ENCODE assay signal across 7 cellular contexts in genomic region chr5:21559107-21559506, GRCh38.
DNase-seq lines count a peak whose midpoint lies in the region; ATAC-seq and TF ChIP-seq lines count a peak whose summit lies in the region.
"Not testable (repeated sequence)": the region's sequence is repeated elsewhere in the genome, so short reads cannot be mapped to it uniquely, and the experiment has no call there.

No MANE protein-coding gene starts in this region.

- H3K9ac ChIP-seq in mammary epithelial cell (ENCODE audit: insufficient read depth, low read length); mesendoderm (ENCODE audit: low read length): not testable (repeated sequence)

- in situ Hi-C loops in mammary epithelial cell (cut with MboI; ENCODE audit: low sequenced_read_pairs in 2 of 2), result not testable (repeated sequence)

- CTCF ChIA-PET in CD8-positive, alpha-beta T cell (lab: Charles Lee); mammary epithelial cell (lab: Charles Lee; ENCODE audit: low non-redundant PET): not testable (repeated sequence)

- not testable (repeated sequence) for H3K4me3 ChIP-seq in CD8-positive, alpha-beta T cell (ENCODE audit: low read depth, low read length); RWPE2 (ENCODE audit: severe bottlenecking); mammary epithelial cell (replicated peaks in 1 of 3; ENCODE audit: insufficient read depth in 1 of 3, low read depth in 2 of 3, low read length in 3 of 3); mesendoderm (ENCODE audit: low read length)

- not testable (repeated sequence) for H3K4me2 ChIP-seq in mammary epithelial cell (ENCODE audit: insufficient read depth, low read depth, low read length); mesendoderm (ENCODE audit: low read length)

- not testable (repeated sequence) for H3K36me3 ChIP-seq in CD8-positive, alpha-beta T cell (ENCODE audit: insufficient read depth, low read length); RWPE2 (ENCODE audit: low read depth); mammary epithelial cell (ENCODE audit: insufficient read depth, low read length); mesendoderm (ENCODE audit: control insufficient read depth, insufficient read depth, low read length)

- not testable (repeated sequence) for H2BK5ac ChIP-seq in mesendoderm (ENCODE audit: low read length)

- H3K4me3 Mint-ChIP-seq in CD8-positive, alpha-beta T cell, result not testable (repeated sequence)

- H3K56ac ChIP-seq in mesendoderm (ENCODE audit: low read length), result not testable (repeated sequence)

- ATAC-seq in CD8-positive, alpha-beta T cell, result not testable (repeated sequence)
- ATAC-seq in GM19463 (IDR thresholded peaks at IDR 0.05; ENCODE audit: unreplicated experiment), result peak; percentile 51
- ATAC-seq in RWPE2 (ENCODE audit: low read depth), result peak; percentile 83
- ATAC-seq in foreskin keratinocyte, result peak; percentile 100

- H2BK15ac ChIP-seq in mesendoderm (replicated peaks; ENCODE audit: low read depth), result not testable (repeated sequence)

- H3K4ac ChIP-seq in mesendoderm (ENCODE audit: low read depth, low read length), result not testable (repeated sequence)

- not testable (repeated sequence) for H2AFZ ChIP-seq in mammary epithelial cell (ENCODE audit: low read depth, low read length)

- H3K9me3 ChIP-seq in CD8-positive, alpha-beta T cell (ENCODE audit: low read length); RWPE2 (ENCODE audit: severe bottlenecking); mammary epithelial cell (replicated peaks; ENCODE audit: insufficient read depth, low read length): not testable (repeated sequence)

- H2AK5ac ChIP-seq in mesendoderm (ENCODE audit: low read length), result not testable (repeated sequence)

- H4K20me1 ChIP-seq in mammary epithelial cell (ENCODE audit: insufficient read depth, low read length), result not testable (repeated sequence)

- H4K8ac ChIP-seq in mesendoderm (ENCODE audit: low read depth, low read length), result not testable (repeated sequence)

- H3K23ac ChIP-seq in mesendoderm (ENCODE audit: low read length), result not testable (repeated sequence)

- dilution Hi-C loops in mammary epithelial cell (cut with HindIII; ENCODE audit: low sequenced_read_pairs), result not testable (repeated sequence)

- H3K79me2 ChIP-seq in mammary epithelial cell (ENCODE audit: insufficient read depth, low read length); mesendoderm (ENCODE audit: control insufficient read depth, insufficient read depth, low read length): not testable (repeated sequence)

- WGBS in mammary epithelial cell (ENCODE audit: low coverage, missing lambda C conversion rate), result 59% methylated on average over 2 of the region's 2 CpGs
- no CpG with 5 or more reads among the region's 2 CpGs for WGBS in mesendoderm (ENCODE audit: extremely low coverage, insufficient coverage, low lambda C conversion rate)

- POLR2A ChIA-PET in CD8-positive, alpha-beta T cell (lab: Charles Lee), result not testable (repeated sequence)

- H2BK120ac ChIP-seq in mesendoderm (ENCODE audit: low read depth, low read length), result not testable (repeated sequence)

- H3K9me3 Mint-ChIP-seq in CD8-positive, alpha-beta T cell, result not testable (repeated sequence)

- not testable (repeated sequence) for H3K27me3 Mint-ChIP-seq in CD8-positive, alpha-beta T cell (ENCODE audit: low read depth)

- not testable (repeated sequence) for DNase-seq in CD8-positive, alpha-beta T cell; RWPE2 (ENCODE audit: low spot score)
- DNase-seq in M059J (ENCODE audit: low read depth), result peak; percentile 65
- peak; percentile 55 for DNase-seq in mammary epithelial cell
- DNase-seq in foreskin keratinocyte, result peak; percentile 15 to 52
- DNase-seq in mesendoderm, result peak; percentile 10

- not testable (repeated sequence) for BruUV-seq in mammary epithelial cell (replicated peaks; lab: Mats Ljungman, UMichigan)

- H3K4me1 ChIP-seq in CD8-positive, alpha-beta T cell (ENCODE audit: insufficient read depth, low read length); RWPE2 (ENCODE audit: insufficient read depth, poor library complexity, severe bottlenecking); mammary epithelial cell (ENCODE audit: insufficient read depth, low read length); foreskin keratinocyte; mesendoderm (ENCODE audit: control insufficient read depth, low read depth, low read length): not testable (repeated sequence)

- not testable (repeated sequence) for H3K4me1 Mint-ChIP-seq in CD8-positive, alpha-beta T cell (ENCODE audit: low read depth)

- TF ChIP-seq CTCF in CD8-positive, alpha-beta T cell (IDR thresholded peaks at IDR 0.05); RWPE2 (IDR thresholded peaks at IDR 0.05; ENCODE audit: poor library complexity, severe bottlenecking); mammary epithelial cell (conservative IDR thresholded peaks at IDR 0.05 in 1 of 2, IDR thresholded peaks at IDR 0.05 in 1 of 2; ENCODE audit: extremely low read depth in 1 of 2, insufficient read depth in 1 of 2, low read depth in 1 of 2, low read length in 2 of 2); foreskin keratinocyte (conservative IDR thresholded peaks at IDR 0.05): not testable (repeated sequence)

- H3K27me3 ChIP-seq in CD8-positive, alpha-beta T cell (ENCODE audit: insufficient read depth, low read length); RWPE2 (ENCODE audit: insufficient read depth, poor library complexity, severe bottlenecking); mammary epithelial cell (ENCODE audit: insufficient read depth, low read length); foreskin keratinocyte; mesendoderm (ENCODE audit: insufficient read depth, low read length, poor library complexity): not testable (repeated sequence)

- not testable (repeated sequence) for H3K27ac ChIP-seq in CD8-positive, alpha-beta T cell (ENCODE audit: low read depth, low read length); RWPE2 (ENCODE audit: poor library complexity, severe bottlenecking); mammary epithelial cell (ENCODE audit: insufficient read depth, low read depth, low read length); foreskin keratinocyte; mesendoderm (ENCODE audit: low read depth, low read length)

- not testable (repeated sequence) for H3K79me1 ChIP-seq in mesendoderm (ENCODE audit: low read length)

- peak overlapping the region; percentile 39 for H3K27ac Mint-ChIP-seq in CD8-positive, alpha-beta T cell

- intact Hi-C loops in CD8-positive, alpha-beta T cell (cut with DNase I, micrococcal nuclease); mammary epithelial cell (cut with micrococcal nuclease): not testable (repeated sequence)

- not testable (repeated sequence) for H4K5ac ChIP-seq in mesendoderm (ENCODE audit: low read length)

- H3K18ac ChIP-seq in mesendoderm (ENCODE audit: low read length), result not testable (repeated sequence)

- peaks cover 18% of the 10 kb centered on the region for H3K36me3 Mint-ChIP-seq in CD8-positive, alpha-beta T cell
